Comparison of ENCODE assay signal across 1 cellular context in genomic region chr2:102664439-102665042, GRCh38.
TF ChIP-seq lines count a peak whose summit lies in the region.

No MANE protein-coding gene starts in this region.

TF ChIP-seq in K562, 482 proteins besides CTCF, POLR2A, EP300 and RAD21 (continued from another document and continues in another):
- TF ChIP-seq TSHZ1 (CRISPR knock-in tag; IDR thresholded peaks at IDR 0.05): no peak
- no peak; the same call in 1 of the 2 replicates for TF ChIP-seq CBFA2T2 (conservative IDR thresholded peaks at IDR 0.05)
- TF ChIP-seq MBD2 (IDR thresholded peaks at IDR 0.05; ENCODE audit: borderline replicate concordance, low read depth): no peak
- TF ChIP-seq BRD4 (IDR thresholded peaks at IDR 0.05): no peak
- TF ChIP-seq STAT5A (IDR thresholded peaks at IDR 0.05; ENCODE audit: borderline replicate concordance, low read length): no peak
- TF ChIP-seq USF2 (CRISPR knock-in tag; IDR thresholded peaks at IDR 0.05): no peak
- no peak for TF ChIP-seq ZNF586 (CRISPR knock-in tag; conservative IDR thresholded peaks at IDR 0.05)
- TF ChIP-seq ZNF780A (CRISPR knock-in tag; IDR thresholded peaks at IDR 0.05): no peak
- no peak for TF ChIP-seq NEUROD1 (IDR thresholded peaks at IDR 0.05; ENCODE audit: borderline replicate concordance, low read depth, low read length, partially characterized antibody)
- TF ChIP-seq ZNF175 (CRISPR knock-in tag; IDR thresholded peaks at IDR 0.05; ENCODE audit: low read depth): peak; percentile 56; the same call in 1 of the 2 replicates
- no peak for TF ChIP-seq KLF13 (tag; IDR thresholded peaks at IDR 0.05; ENCODE audit: borderline replicate concordance, low read depth)
- TF ChIP-seq MCM5 (IDR thresholded peaks at IDR 0.05; ENCODE audit: low read depth): no peak
- no peak for TF ChIP-seq CHD4 (IDR thresholded peaks at IDR 0.05; ENCODE audit: insufficient read depth, insufficient replicate concordance, low read depth, low read length, poor library complexity, severe bottlenecking)
- no peak for TF ChIP-seq STAT5B (CRISPR knock-in tag; IDR thresholded peaks at IDR 0.05)
- no peak for TF ChIP-seq MEF2A (IDR thresholded peaks at IDR 0.05; ENCODE audit: control insufficient read depth, low read depth, low read length)
- no peak for TF ChIP-seq PREB (CRISPR knock-in tag; IDR thresholded peaks at IDR 0.05)
- no peak for TF ChIP-seq HBP1 (CRISPR knock-in tag; IDR thresholded peaks at IDR 0.05)
- TF ChIP-seq DACH1 (IDR thresholded peaks at IDR 0.05; ENCODE audit: partially characterized antibody): no peak
- TF ChIP-seq GTF2B (IDR thresholded peaks at IDR 0.05; ENCODE audit: extremely low read depth, insufficient read length): no peak
- TF ChIP-seq CREB3L1 (IDR thresholded peaks at IDR 0.05; ENCODE audit: borderline replicate concordance, low read depth): no peak
- peak; percentile 82 for TF ChIP-seq MITF (IDR thresholded peaks at IDR 0.05)
- TF ChIP-seq ZBTB2 (IDR thresholded peaks at IDR 0.05): no peak
- no peak for TF ChIP-seq CREB3 (tag; conservative IDR thresholded peaks at IDR 0.05; ENCODE audit: low read depth)
- TF ChIP-seq MYNN (IDR thresholded peaks at IDR 0.05): no peak
- no peak for TF ChIP-seq MYNN (CRISPR knock-in tag; IDR thresholded peaks at IDR 0.05)
- no peak for TF ChIP-seq KHSRP (IDR thresholded peaks at IDR 0.05)
- no peak for TF ChIP-seq FOXO4 (CRISPR knock-in tag; IDR thresholded peaks at IDR 0.05)
- no peak for TF ChIP-seq FOXP1 (CRISPR knock-in tag; IDR thresholded peaks at IDR 0.05)
- TF ChIP-seq XRCC4 (IDR thresholded peaks at IDR 0.05; ENCODE audit: extremely low read depth, insufficient read depth, insufficient read length): no peak
- TF ChIP-seq PHB2 (IDR thresholded peaks at IDR 0.05; ENCODE audit: low read depth): no peak
- TF ChIP-seq NCOA6 (IDR thresholded peaks at IDR 0.05): no peak
- no peak for TF ChIP-seq DEAF1 (CRISPR knock-in tag; IDR thresholded peaks at IDR 0.05)
- peak; percentile 41 for TF ChIP-seq FOS (IDR thresholded peaks at IDR 0.05; ENCODE audit: extremely low read depth, insufficient read length)
- no peak for TF ChIP-seq TBL1XR1 (IDR thresholded peaks at IDR 0.05; ENCODE audit: low read length in 2 of 2)
- no peak for TF ChIP-seq ZNF695 (CRISPR knock-in tag; IDR thresholded peaks at IDR 0.05)
- TF ChIP-seq ZNF316 (IDR thresholded peaks at IDR 0.05): 0 out of 2 replicates have a peak, but pooled peaks have one; percentile 17
- no peak for TF ChIP-seq ZNF696 (CRISPR knock-in tag; conservative IDR thresholded peaks at IDR 0.05)
- no peak for TF ChIP-seq HNRNPL (IDR thresholded peaks at IDR 0.05; ENCODE audit: low read depth, low read length)
- TF ChIP-seq U2AF1 (optimal IDR thresholded peaks at IDR 0.05; ENCODE audit: low read depth, low read length): no peak
- TF ChIP-seq NR2F6 (CRISPR knock-in tag; IDR thresholded peaks at IDR 0.05): no peak
- TF ChIP-seq FOXJ3 (CRISPR knock-in tag; IDR thresholded peaks at IDR 0.05): no peak
- TF ChIP-seq ZNF124 (CRISPR knock-in tag; IDR thresholded peaks at IDR 0.05): no peak
- no peak for TF ChIP-seq ZNF174 (CRISPR knock-in tag; IDR thresholded peaks at IDR 0.05)
- no peak for TF ChIP-seq U2AF2 (optimal IDR thresholded peaks at IDR 0.05; ENCODE audit: low read depth, low read length)
- TF ChIP-seq POLR2AphosphoS5 (IDR thresholded peaks at IDR 0.05; ENCODE audit: control insufficient read depth, insufficient read depth, low read depth, low read length): no peak
- no peak for TF ChIP-seq DMBX1 (CRISPR knock-in tag; IDR thresholded peaks at IDR 0.05; ENCODE audit: borderline replicate concordance)
- no peak for TF ChIP-seq TFE3 (CRISPR knock-in tag; IDR thresholded peaks at IDR 0.05)
- no peak for TF ChIP-seq HSF4 (CRISPR knock-in tag; IDR thresholded peaks at IDR 0.05; ENCODE audit: borderline replicate concordance)
- no peak for TF ChIP-seq ZNF143 (CRISPR knock-in tag; IDR thresholded peaks at IDR 0.05)
